Comparison of ENCODE assay signal across 16 cellular contexts in the genomic region with DNA sequence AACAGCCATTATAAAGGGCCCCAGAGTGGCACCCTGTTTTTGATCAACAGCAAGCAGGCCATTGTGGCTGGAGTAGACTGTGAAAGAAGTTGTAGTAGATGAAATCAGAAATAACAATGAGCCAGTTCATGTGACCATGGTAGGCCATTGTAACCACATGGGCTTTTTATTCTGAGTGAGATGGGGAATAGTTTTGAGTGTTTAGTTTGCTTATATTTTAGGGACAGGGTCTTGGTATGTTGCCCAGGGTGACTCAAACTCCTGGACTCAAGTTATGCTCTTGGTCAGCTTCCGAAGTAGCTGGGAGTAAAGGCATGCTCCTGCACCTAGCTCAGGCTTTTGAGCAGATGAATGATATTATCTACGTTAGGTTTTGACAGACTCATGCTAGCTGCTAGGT. TPM values are rescaled to one million over a fixed set of nuclear protein-coding genes. Genes with fewer than 3 reads are reported as not detected.
DNase-seq lines count a peak whose midpoint lies in the region; ATAC-seq and TF ChIP-seq lines count a peak whose summit lies in the region.
"Had no signal": no experiment of that assay in that cellular context is flagged by ENCODE, and none has a peak within 500 bp of the region (broad histone marks: within the 10 kb centered on the region; RNA-seq: fewer than 3 reads in every experiment).

No MANE protein-coding gene starts in this region.

- TF ChIP-seq CTCF in WTC11 (IDR thresholded peaks at IDR 0.05): no peak
- no peak for TF ChIP-seq CTCF in fibroblast of lung (conservative IDR thresholded peaks at IDR 0.05 in 1 of 2, IDR thresholded peaks at IDR 0.05 in 1 of 2; ENCODE audit: low read depth in 1 of 2, low read length in 2 of 2)

- POLR2A ChIA-PET in activated CD4-positive, alpha-beta memory T cell treated with anti-CD3 and anti-CD28 coated beads for 36 hours (lab: Charles Lee): interaction anchor here (1.1 kb wide), 2 partner anchors 13 to 23 kb away, joined by 3 to 4 read pairs; no protein-coding TSS in a partner anchor
- POLR2A ChIA-PET in activated CD4-positive, alpha-beta memory T cell treated with anti-CD3 and anti-CD28 coated beads, Interleukin-2, amount 10 ng/mL, durations not matched to agents 7 days and 5 days (lab: Charles Lee): interaction anchor here (0.8 to 1.0 kb wide), 2 partner anchors 11 to 65 kb away, joined by 3 read pairs; no protein-coding TSS in a partner anchor
- POLR2A ChIA-PET in WTC11 (lab: Charles Lee): no interaction called here

- CTCF ChIA-PET in activated CD4-positive, alpha-beta memory T cell treated with anti-CD3 and anti-CD28 coated beads for 36 hours (lab: Charles Lee): interaction anchor here (0.7 to 2.8 kb wide), 5 partner anchors 10 to 134 kb away, joined by 3 to 10 read pairs (median 3); no protein-coding TSS in a partner anchor
- CTCF ChIA-PET in activated CD4-positive, alpha-beta memory T cell treated with anti-CD3 and anti-CD28 coated beads, Interleukin-2, amount 10 ng/mL, durations not matched to agents 7 days and 5 days (lab: Charles Lee): interaction anchor here (0.9 to 1.2 kb wide), 2 partner anchors 14 to 63 kb away, joined by 3 read pairs; no protein-coding TSS in a partner anchor
- CTCF ChIA-PET in WTC11 (lab: Charles Lee): interaction anchor here (0.6 to 1.7 kb wide), 13 partner anchors 12 to 214 kb away, joined by 3 to 8 read pairs (median 4); partner anchors contain the start of genes CES3 and NAE1

- H3K4me1 ChIP-seq in fibroblast of lung (ENCODE audit: control insufficient read depth, extremely low read depth, insufficient read depth, low read length): peaks cover 12% of the 10 kb centered on the region

- no peak overlapping the region for H3K27ac ChIP-seq in fibroblast of lung (ENCODE audit: insufficient read depth, low read length)

- DNase-seq in activated CD4-positive, alpha-beta memory T cell treated with anti-CD3 and anti-CD28 coated beads for 36 hours: no peak
- no peak for DNase-seq in activated CD4-positive, alpha-beta memory T cell treated with anti-CD3 and anti-CD28 coated beads, Interleukin-2, amount 10 ng/mL, durations not matched to agents 7 days and 5 days
- no peak for DNase-seq in WTC11 (ENCODE audit: low spot score)
- peak; percentile 78 to 85 for DNase-seq in fibroblast of lung (ENCODE audit: low read depth in 2 of 2)
- DNase-seq in putamen (ENCODE audit: low spot score): peak; percentile 53
- DNase-seq in NCI-H748 (lab: John Stamatoyannopoulos, UW; ENCODE audit: unreplicated experiment): no peak
- no peak for DNase-seq in activated CD8-positive, alpha-beta memory T cell treated with anti-CD3 and anti-CD28 coated beads, Interleukin-2, amount 50 U/mL, for 48 hours
- DNase-seq: activated naive CD4-positive, alpha-beta T cell treated with anti-CD3 and anti-CD28 coated beads for 36 hours; cerebellar nuclear complex; COR-L47; Karpas-422; naive thymus-derived CD4-positive, alpha-beta T cell; NCI-H146; NCI-H446; SIG-M5 had no signal

- H3K9me3 ChIP-seq in fibroblast of lung (ENCODE audit: control insufficient read depth, insufficient read depth, low read depth, low read length): no peaks in the 10 kb centered on the region

- no peaks in the 10 kb centered on the region for H4K20me1 ChIP-seq in fibroblast of lung (ENCODE audit: control insufficient read depth, extremely low read depth, insufficient read depth, low read length)

- H3K27me3 Mint-ChIP-seq in activated CD4-positive, alpha-beta memory T cell treated with anti-CD3 and anti-CD28 coated beads for 36 hours: no peaks in the 10 kb centered on the region
- H3K27me3 Mint-ChIP-seq in activated CD4-positive, alpha-beta memory T cell treated with anti-CD3 and anti-CD28 coated beads, Interleukin-2, amount 10 ng/mL, durations not matched to agents 7 days and 5 days: no peaks in the 10 kb centered on the region
- no peaks in the 10 kb centered on the region for H3K27me3 Mint-ChIP-seq in WTC11 (ENCODE audit: low read depth)
- H3K27me3 Mint-ChIP-seq: naive thymus-derived CD4-positive, alpha-beta T cell had no signal

- no peak overlapping the region for H3K4me3 Mint-ChIP-seq in activated CD4-positive, alpha-beta memory T cell treated with anti-CD3 and anti-CD28 coated beads for 36 hours
- H3K4me3 Mint-ChIP-seq in activated CD4-positive, alpha-beta memory T cell treated with anti-CD3 and anti-CD28 coated beads, Interleukin-2, amount 10 ng/mL, durations not matched to agents 7 days and 5 days: no peak overlapping the region
- H3K4me3 Mint-ChIP-seq in WTC11: no peak overlapping the region
- H3K4me3 Mint-ChIP-seq: activated naive CD4-positive, alpha-beta T cell treated with anti-CD3 and anti-CD28 coated beads for 36 hours; naive thymus-derived CD4-positive, alpha-beta T cell had no signal

- peaks cover 2% of the 10 kb centered on the region for H3K36me3 ChIP-seq in fibroblast of lung (ENCODE audit: control insufficient read depth, insufficient read depth, low read length)

- peaks cover 23% of the 10 kb centered on the region for H3K36me3 Mint-ChIP-seq in activated CD4-positive, alpha-beta memory T cell treated with anti-CD3 and anti-CD28 coated beads for 36 hours
- H3K36me3 Mint-ChIP-seq in activated CD4-positive, alpha-beta memory T cell treated with anti-CD3 and anti-CD28 coated beads, Interleukin-2, amount 10 ng/mL, durations not matched to agents 7 days and 5 days (ENCODE audit: low read depth): peaks cover 62% of the 10 kb centered on the region
- H3K36me3 Mint-ChIP-seq in WTC11: peaks cover 6% of the 10 kb centered on the region; the same call in 1 of the 2 replicates

- H3K9me3 Mint-ChIP-seq in activated CD4-positive, alpha-beta memory T cell treated with anti-CD3 and anti-CD28 coated beads for 36 hours: no peaks in the 10 kb centered on the region
- no peaks in the 10 kb centered on the region for H3K9me3 Mint-ChIP-seq in activated CD4-positive, alpha-beta memory T cell treated with anti-CD3 and anti-CD28 coated beads, Interleukin-2, amount 10 ng/mL, durations not matched to agents 7 days and 5 days
- no peaks in the 10 kb centered on the region for H3K9me3 Mint-ChIP-seq in WTC11
- H3K9me3 Mint-ChIP-seq: activated naive CD4-positive, alpha-beta T cell treated with anti-CD3 and anti-CD28 coated beads for 36 hours; naive thymus-derived CD4-positive, alpha-beta T cell had no signal

- intact Hi-C loops in activated CD4-positive, alpha-beta memory T cell treated with anti-CD3 and anti-CD28 coated beads for 36 hours (cut with micrococcal nuclease): no loop called here

- no peak overlapping the region for H2AFZ ChIP-seq in fibroblast of lung (ENCODE audit: low read length)

- no peaks in the 10 kb centered on the region for H3K27me3 ChIP-seq in fibroblast of lung (ENCODE audit: control insufficient read depth, insufficient read depth, low read length)

- no peak overlapping the region for H3K9ac ChIP-seq in fibroblast of lung (ENCODE audit: insufficient read depth, low read length)

- H3K4me1 Mint-ChIP-seq in activated CD4-positive, alpha-beta memory T cell treated with anti-CD3 and anti-CD28 coated beads for 36 hours (ENCODE audit: low read depth): peaks cover 43% of the 10 kb centered on the region
- peaks cover 41% of the 10 kb centered on the region for H3K4me1 Mint-ChIP-seq in activated CD4-positive, alpha-beta memory T cell treated with anti-CD3 and anti-CD28 coated beads, Interleukin-2, amount 10 ng/mL, durations not matched to agents 7 days and 5 days
- peaks cover 13% of the 10 kb centered on the region for H3K4me1 Mint-ChIP-seq in WTC11

- H3K4me2 ChIP-seq in fibroblast of lung (ENCODE audit: extremely low read depth, insufficient read depth, low read length): peak overlapping the region; percentile 48

- peaks cover 60% of the 10 kb centered on the region for H3K79me2 ChIP-seq in fibroblast of lung (ENCODE audit: control insufficient read depth, insufficient read depth, low read length)

- H3K27ac Mint-ChIP-seq in activated CD4-positive, alpha-beta memory T cell treated with anti-CD3 and anti-CD28 coated beads for 36 hours: peak overlapping the region; percentile 5
- no peak overlapping the region for H3K27ac Mint-ChIP-seq in activated CD4-positive, alpha-beta memory T cell treated with anti-CD3 and anti-CD28 coated beads, Interleukin-2, amount 10 ng/mL, durations not matched to agents 7 days and 5 days
- H3K27ac Mint-ChIP-seq in WTC11: peak overlapping the region; percentile 13
- H3K27ac Mint-ChIP-seq: activated naive CD4-positive, alpha-beta T cell treated with anti-CD3 and anti-CD28 coated beads for 36 hours had no signal

- no peak for ATAC-seq in WTC11
- no peak for ATAC-seq in HG03095 (IDR thresholded peaks at IDR 0.05; ENCODE audit: unreplicated experiment)
- ATAC-seq: naive thymus-derived CD4-positive, alpha-beta T cell had no signal

- no peak overlapping the region for H3K4me3 ChIP-seq in fibroblast of lung (replicated peaks in 1 of 4; ENCODE audit: control extremely low read depth in 1 of 4, insufficient read depth in 1 of 4, low read depth in 3 of 4, low read length in 4 of 4)

TF ChIP-seq in WTC11, 78 proteins besides CTCF, POLR2A, EP300 and RAD21 (continues in another document):
- TF ChIP-seq TP53 (CRISPR knock-in tag; IDR thresholded peaks at IDR 0.05): no peak
- TF ChIP-seq IRF2 (CRISPR knock-in tag; IDR thresholded peaks at IDR 0.05; ENCODE audit: borderline replicate concordance, low read depth): no peak
- TF ChIP-seq OVOL2 (CRISPR knock-in tag; IDR thresholded peaks at IDR 0.05; ENCODE audit: borderline replicate concordance): no peak
- TF ChIP-seq NFATC4 (CRISPR knock-in tag; IDR thresholded peaks at IDR 0.05): no peak
- TF ChIP-seq, protein P1, sequence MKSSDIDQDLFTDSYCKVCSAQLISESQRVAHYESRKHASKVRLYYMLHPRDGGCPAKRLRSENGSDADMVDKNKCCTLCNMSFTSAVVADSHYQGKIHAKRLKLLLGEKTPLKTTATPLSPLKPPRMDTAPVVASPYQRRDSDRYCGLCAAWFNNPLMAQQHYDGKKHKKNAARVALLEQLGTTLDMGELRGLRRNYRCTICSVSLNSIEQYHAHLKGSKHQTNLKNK (CRISPR knock-in tag; IDR thresholded peaks at IDR 0.05): no peak

RNA-seq across cellular contexts. Expression of gene CBFB, which starts 12.0 kb away (rescaled TPM):
- total RNA-seq in activated CD4-positive, alpha-beta memory T cell treated with anti-CD3 and anti-CD28 coated beads for 36 hours: 100 to 1,000 TPM; 155 to 163 TPM
- total RNA-seq in activated CD4-positive, alpha-beta memory T cell treated with anti-CD3 and anti-CD28 coated beads, Interleukin-2, amount 10 ng/mL, durations not matched to agents 7 days and 5 days: 100 to 1,000 TPM; 236 to 238 TPM
- total RNA-seq in WTC11 (2021) (36.9 to 40.9 TPM (median 37.1 TPM) in 3 replicates), fibroblast of lung (51.7 and 63.7 TPM in 2 replicates)
- polyA plus RNA-seq in fibroblast of lung: 64.1 and 100 TPM in 2 replicates
- 35.6 and 52.9 TPM in 2 replicates for polyA plus RNA-seq in fibroblast of lung (2012)
- 1.9 and 4.0 TPM in 2 replicates for polyA minus RNA-seq in fibroblast of lung (ENCODE audit: low replicate concordance)

RNA-seq across cellular contexts. Expression of gene CES4A, which starts 52.5 kb away (rescaled TPM):
- 10 to 100 TPM; 25.0 to 25.9 TPM for total RNA-seq in activated CD4-positive, alpha-beta memory T cell treated with anti-CD3 and anti-CD28 coated beads for 36 hours
- total RNA-seq in activated CD4-positive, alpha-beta memory T cell treated with anti-CD3 and anti-CD28 coated beads, Interleukin-2, amount 10 ng/mL, durations not matched to agents 7 days and 5 days: 10 to 100 TPM; 37.8 to 39.3 TPM
- total RNA-seq in WTC11 (2021): 0.57 to 0.89 TPM (median 0.61 TPM) in 3 replicates
- 2.1 TPM in 2 replicates for total RNA-seq in fibroblast of lung
- 1.3 and 2.3 TPM in 2 replicates for polyA plus RNA-seq in fibroblast of lung
- polyA plus RNA-seq in fibroblast of lung (2012): 0.87 and 1.4 TPM in 2 replicates
- 3.8 TPM in 1 of 2 replicates, not detected in the other for polyA minus RNA-seq in fibroblast of lung (ENCODE audit: low replicate concordance)

Comparison
In these comparisons a context has a peak if more than half of its experiments do, and no peak if none do; other contexts are left out.
1. DNase-seq: peak in fibroblast of lung (2 of 2) and putamen (single experiment); none in activated CD4-positive, alpha-beta memory T cell treated with anti-CD3 and anti-CD28 coated beads for 36 hours (single experiment), activated CD4-positive, alpha-beta memory T cell treated with anti-CD3 and anti-CD28 coated beads, Interleukin-2, amount 10 ng/mL, durations not matched to agents 7 days and 5 days (single experiment), WTC11 (single experiment), NCI-H748 (single experiment) and activated CD8-positive, alpha-beta memory T cell treated with anti-CD3 and anti-CD28 coated beads, Interleukin-2, amount 50 U/mL, for 48 hours (single experiment).